In genomic region chr17:7251330-7252175, GRCh38 we compare ENCODE assay signal across 8 cellular contexts. TPM values are rescaled to one million over a fixed set of nuclear protein-coding genes. Genes with fewer than 3 reads are reported as not detected.
DNase-seq lines count a peak whose midpoint lies in the region; ATAC-seq and TF ChIP-seq lines count a peak whose summit lies in the region.

Gene CTDNEP1 (minus strand): TSS chr17:7251734. CDS start chr17:7251296, 438 bp downstream.

- under 1% methylated on average over 24 of the region's 65 CpGs for WGBS in hepatocyte (ENCODE audit: low lambda C conversion rate, missing lambda C conversion rate)

- peak; percentile 63 for ATAC-seq in GM18508 (IDR thresholded peaks at IDR 0.05; ENCODE audit: insufficient read depth, unreplicated experiment)
- peak; percentile 75 for ATAC-seq in HG03025 (IDR thresholded peaks at IDR 0.05; ENCODE audit: low FRiP score, unreplicated experiment)

- peak within 1 kb of the TSS; percentile 91 for H3K4me3 ChIP-seq in hepatocyte
- peak within 1 kb of the TSS; percentile 85 for H3K4me3 ChIP-seq in rectal smooth muscle tissue (ENCODE audit: low read length)
- H3K4me3 ChIP-seq in vagina, result peak within 1 kb of the TSS; percentile 92 to 99

- peak within 1 kb of the TSS; percentile 92 for H3K9ac ChIP-seq in rectal smooth muscle tissue (ENCODE audit: low read length)

- H3K36me3 ChIP-seq in hepatocyte (replicated peaks; ENCODE audit: insufficient read depth, low read depth) (no peaks in the 10 kb centered on the region), rectal smooth muscle tissue (ENCODE audit: control insufficient read depth, insufficient read depth, low read length) (peaks cover 11% of the 10 kb centered on the region), vagina (peaks cover 0 to 21% of the 10 kb centered on the region in 2 donors)

- TF ChIP-seq POLR2A in vagina (IDR thresholded peaks at IDR 0.05), result peak in 1 of 2 donors; percentile 53

- no peaks in the 10 kb centered on the region for H3K9me2 ChIP-seq in hepatocyte (replicated peaks; ENCODE audit: insufficient read depth)

- intact Hi-C loops in vagina (cut with DNase I), result loop anchor here (10.0 kb wide), 1 partner anchor 313 kb away; the partner anchor contains the start of gene SENP3

- H3K27ac ChIP-seq in hepatocyte (peak within 1 kb of the TSS; percentile 98), rectal smooth muscle tissue (ENCODE audit: low read depth, low read length) (peak within 1 kb of the TSS; percentile 100), vagina (peak within 1 kb of the TSS; percentile 99)

- DNase-seq in NCI-H2081 (lab: John Stamatoyannopoulos, UW) (peak; percentile 92 to 95), T1000 (lab: John Stamatoyannopoulos, UW) (peak; percentile 97), astrocyte of the hippocampus (ENCODE audit: low read depth, low spot score) (peak; percentile 100), hepatocyte (ENCODE audit: low spot score) (peak; percentile 99), vagina (ENCODE audit: extremely low spot score in 2 of 2) (peak; percentile 100)

- no peaks in the 10 kb centered on the region for H3K9me3 ChIP-seq in hepatocyte (ENCODE audit: low read depth)
- no peaks in the 10 kb centered on the region for H3K9me3 ChIP-seq in vagina

- H3K79me2 ChIP-seq in hepatocyte, result peaks cover 87% of the 10 kb centered on the region

- peaks cover 7% of the 10 kb centered on the region for H4K20me1 ChIP-seq in hepatocyte (ENCODE audit: insufficient read depth, poor library complexity, severe bottlenecking)

- H3K4me1 ChIP-seq in hepatocyte (ENCODE audit: insufficient read depth), result peaks cover 15% of the 10 kb centered on the region
- H3K4me1 ChIP-seq in rectal smooth muscle tissue (ENCODE audit: control insufficient read depth, insufficient read depth, low read length), result peaks cover 15% of the 10 kb centered on the region
- peaks cover 50% of the 10 kb centered on the region for H3K4me1 ChIP-seq in vagina

- no peaks in the 10 kb centered on the region for H3K27me3 ChIP-seq in hepatocyte
- H3K27me3 ChIP-seq in rectal smooth muscle tissue (ENCODE audit: control insufficient read depth, insufficient read depth, low read length), result no peaks in the 10 kb centered on the region
- H3K27me3 ChIP-seq in vagina, result no peaks in the 10 kb centered on the region

- TF ChIP-seq CTCF in hepatocyte (IDR thresholded peaks at IDR 0.05; ENCODE audit: poor library complexity) (no peak), vagina (IDR thresholded peaks at IDR 0.05) (no peak)

- peak within 1 kb of the TSS; percentile 92 for H3K4me2 ChIP-seq in hepatocyte

- peak within 1 kb of the TSS; percentile 94 for H2AFZ ChIP-seq in hepatocyte

RNA-seq across cellular contexts. Expression of gene CTDNEP1, which starts in this region (rescaled TPM):
- total RNA-seq in hepatocyte, result 44.6 and 62.7 TPM in 2 replicates
- 86.9 and 96.7 TPM in 2 replicates for polyA plus RNA-seq in hepatocyte
- total RNA-seq in vagina, result 64.6 TPM

Comparison
In these comparisons a context has a peak if more than half of its experiments do, and no peak if none do; other contexts are left out.
1. Peak in every context shown above with its lines: DNase-seq, ATAC-seq, H3K4me3 ChIP-seq and H3K27ac ChIP-seq.